Comparison of ENCODE assay signal across 8 cellular contexts in the genomic region with DNA sequence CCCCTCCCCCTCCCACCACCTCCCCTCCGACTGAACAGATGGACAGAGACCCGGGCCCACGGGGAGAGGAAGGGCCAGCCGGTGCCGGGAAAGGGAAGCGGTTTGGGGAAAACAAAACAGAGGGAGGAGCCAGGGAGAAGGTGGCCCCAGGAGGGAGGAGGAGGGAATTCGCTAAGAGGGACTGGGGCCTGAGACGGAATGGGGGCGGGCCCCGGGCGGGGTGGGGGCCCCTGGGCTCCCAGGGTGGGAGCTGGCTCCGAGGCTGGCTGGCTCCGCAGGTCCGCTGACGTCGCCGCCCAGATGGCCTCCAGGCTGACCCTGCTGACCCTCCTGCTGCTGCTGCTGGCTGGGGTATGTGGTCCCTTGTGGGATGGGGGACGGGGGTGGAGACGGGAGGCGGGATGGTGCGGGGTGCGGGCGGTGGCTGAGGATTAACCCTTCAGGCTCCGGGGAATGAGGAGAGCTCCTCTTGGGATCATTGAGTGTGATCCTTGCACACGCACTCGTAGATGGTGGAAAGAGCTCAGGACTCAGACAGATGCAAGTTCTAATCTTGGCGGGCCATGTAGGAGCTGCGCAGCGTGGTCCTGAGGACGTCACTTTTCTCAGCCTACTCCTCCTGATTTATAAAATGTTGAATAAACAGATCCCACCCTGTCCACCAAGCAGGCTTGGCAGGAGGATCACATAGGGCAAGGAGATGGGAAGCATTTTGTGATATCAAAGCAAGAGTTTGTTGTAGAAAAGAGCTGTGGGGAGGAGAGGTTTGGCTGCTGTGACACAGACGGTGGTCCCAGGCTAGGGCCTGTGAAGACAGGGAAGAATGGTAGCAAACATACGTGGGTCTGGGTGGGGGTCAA. TPM values are rescaled to one million over a fixed set of nuclear protein-coding genes. Genes with fewer than 3 reads are reported as not detected.
DNase-seq lines count a peak whose midpoint lies in the region; ATAC-seq and TF ChIP-seq lines count a peak whose summit lies in the region.

No MANE protein-coding gene starts in this region.

- intact Hi-C loops in CD14-positive monocyte (cut with micrococcal nuclease) = no loop called here
- intact Hi-C loops in left cardiac atrium (cut with DNase I) = no loop called here
- intact Hi-C loops in activated CD8-positive, alpha-beta T cell treated with anti-CD3 and anti-CD28 coated beads for 36 hours (cut with micrococcal nuclease) = no loop called here

- H3K4me3 ChIP-seq in WI38 (ENCODE audit: low read depth, low read length) (peak overlapping the region; percentile 41), parathyroid adenoma (ENCODE audit: low read depth, low read length) (peak overlapping the region; percentile 44)

- ATAC-seq in left cardiac atrium (peak; percentile 92 to 95), GM21390 (IDR thresholded peaks at IDR 0.05; ENCODE audit: unreplicated experiment) (no peak)
- ATAC-seq in activated CD8-positive, alpha-beta T cell treated with anti-CD3 and anti-CD28 coated beads for 36 hours = no peak
- no peak for ATAC-seq in stimulated activated effector memory CD8-positive, alpha-beta T cell treated with anti-CD3 and anti-CD28 coated beads, Interleukin-12 subunit alpha, Interleukin-12 subunit beta, amount 100 ng/mL, for 72 hours

- CTCF ChIA-PET in activated CD8-positive, alpha-beta T cell treated with anti-CD3 and anti-CD28 coated beads for 36 hours (lab: Charles Lee) = interaction anchor here (0.9 to 1.8 kb wide), 3 partner anchors 43 to 105 kb away, joined by 3 to 6 read pairs (median 5); no protein-coding TSS in a partner anchor

- no peak overlapping the region for H3K9ac ChIP-seq in parathyroid adenoma

- no peaks in the 10 kb centered on the region for H3K4me1 ChIP-seq in parathyroid adenoma

- no peaks in the 10 kb centered on the region for H3K36me3 ChIP-seq in parathyroid adenoma (ENCODE audit: control insufficient read depth, insufficient read depth, low read length)

- DNase-seq in CD14-positive monocyte (ENCODE audit: low spot score) (no peak), left cardiac atrium (peak; percentile 83)
- no peak for DNase-seq in activated CD8-positive, alpha-beta T cell treated with anti-CD3 and anti-CD28 coated beads for 36 hours
- no peak for DNase-seq in stimulated activated effector memory CD8-positive, alpha-beta T cell treated with anti-CD3 and anti-CD28 coated beads, Interleukin-12 subunit alpha, Interleukin-12 subunit beta, amount 100 ng/mL, for 72 hours (ENCODE audit: low spot score in 2 of 2)
- DNase-seq in activated T-cell treated with anti-CD3 and anti-CD28 coated beads, Interleukin-2, amount 50 U/mL, for 1 hour = no peak

- no peak for TF ChIP-seq CTCF in CD14-positive monocyte (IDR thresholded peaks at IDR 0.05)
- TF ChIP-seq CTCF in WI38 (IDR thresholded peaks at IDR 0.05; ENCODE audit: low read depth, low read length) = no peak
- TF ChIP-seq CTCF in parathyroid adenoma (IDR thresholded peaks at IDR 0.05) = no peak
- no peak for TF ChIP-seq CTCF in activated CD8-positive, alpha-beta T cell treated with anti-CD3 and anti-CD28 coated beads for 36 hours (IDR thresholded peaks at IDR 0.05)

- H3K79me2 ChIP-seq in parathyroid adenoma = no peaks in the 10 kb centered on the region

- peak overlapping the region; percentile 82 to 91 for H3K4me3 Mint-ChIP-seq in CD14-positive monocyte
- H3K4me3 Mint-ChIP-seq in activated CD8-positive, alpha-beta T cell treated with anti-CD3 and anti-CD28 coated beads for 36 hours = no peak overlapping the region
- H3K4me3 Mint-ChIP-seq in stimulated activated effector memory CD8-positive, alpha-beta T cell treated with anti-CD3 and anti-CD28 coated beads, Interleukin-12 subunit alpha, Interleukin-12 subunit beta, amount 100 ng/mL, for 72 hours = no peak overlapping the region

- H3K4me2 ChIP-seq in parathyroid adenoma (ENCODE audit: low read length) = peak overlapping the region; percentile 65

- no peaks in the 10 kb centered on the region for H3K9me3 Mint-ChIP-seq in CD14-positive monocyte
- H3K9me3 Mint-ChIP-seq in activated CD8-positive, alpha-beta T cell treated with anti-CD3 and anti-CD28 coated beads for 36 hours = no peaks in the 10 kb centered on the region
- H3K9me3 Mint-ChIP-seq in stimulated activated effector memory CD8-positive, alpha-beta T cell treated with anti-CD3 and anti-CD28 coated beads, Interleukin-12 subunit alpha, Interleukin-12 subunit beta, amount 100 ng/mL, for 72 hours = no peaks in the 10 kb centered on the region

- peak overlapping the region; percentile 75 for H3K27ac ChIP-seq in parathyroid adenoma

- POLR2A ChIA-PET in activated CD8-positive, alpha-beta T cell treated with anti-CD3 and anti-CD28 coated beads for 36 hours (lab: Charles Lee) = interaction anchor here (1.0 to 1.3 kb wide), 2 partner anchors 30 to 63 kb away, joined by 3 to 4 read pairs; no protein-coding TSS in a partner anchor

- no peak overlapping the region for H3K27ac Mint-ChIP-seq in CD14-positive monocyte
- H3K27ac Mint-ChIP-seq in activated CD8-positive, alpha-beta T cell treated with anti-CD3 and anti-CD28 coated beads for 36 hours = no peak overlapping the region
- no peak overlapping the region for H3K27ac Mint-ChIP-seq in stimulated activated effector memory CD8-positive, alpha-beta T cell treated with anti-CD3 and anti-CD28 coated beads, Interleukin-12 subunit alpha, Interleukin-12 subunit beta, amount 100 ng/mL, for 72 hours

- no peaks in the 10 kb centered on the region for H3K36me3 Mint-ChIP-seq in CD14-positive monocyte
- H3K36me3 Mint-ChIP-seq in activated CD8-positive, alpha-beta T cell treated with anti-CD3 and anti-CD28 coated beads for 36 hours (ENCODE audit: low read depth) = no peaks in the 10 kb centered on the region
- no peaks in the 10 kb centered on the region for H3K36me3 Mint-ChIP-seq in stimulated activated effector memory CD8-positive, alpha-beta T cell treated with anti-CD3 and anti-CD28 coated beads, Interleukin-12 subunit alpha, Interleukin-12 subunit beta, amount 100 ng/mL, for 72 hours

- H3K27me3 Mint-ChIP-seq in CD14-positive monocyte (ENCODE audit: low read depth in 3 of 3) = peaks cover 0 to 6% (median 3%) of the 10 kb centered on the region in 3 donors
- peaks cover 23% of the 10 kb centered on the region for H3K27me3 Mint-ChIP-seq in activated CD8-positive, alpha-beta T cell treated with anti-CD3 and anti-CD28 coated beads for 36 hours

- peak overlapping the region; percentile 90 for H2AFZ ChIP-seq in parathyroid adenoma

- no peaks in the 10 kb centered on the region for H3K27me3 ChIP-seq in parathyroid adenoma (ENCODE audit: control insufficient read depth, insufficient read depth, low read length)

- H3K4me1 Mint-ChIP-seq in CD14-positive monocyte = peaks cover 20% of the 10 kb centered on the region
- no peaks in the 10 kb centered on the region for H3K4me1 Mint-ChIP-seq in activated CD8-positive, alpha-beta T cell treated with anti-CD3 and anti-CD28 coated beads for 36 hours (ENCODE audit: low read depth)
- no peaks in the 10 kb centered on the region for H3K4me1 Mint-ChIP-seq in stimulated activated effector memory CD8-positive, alpha-beta T cell treated with anti-CD3 and anti-CD28 coated beads, Interleukin-12 subunit alpha, Interleukin-12 subunit beta, amount 100 ng/mL, for 72 hours

- no peaks in the 10 kb centered on the region for H3K9me3 ChIP-seq in parathyroid adenoma (ENCODE audit: control insufficient read depth, low read length)

RNA-seq across cellular contexts. Expression of a gene that starts 0.7 kb away (rescaled TPM):
- 10 to 100 TPM in 1 of 2 donors, 1 to 10 TPM in 1; 8.5 to 10.8 TPM for polyA plus RNA-seq in CD14-positive monocyte
- 100 to 1,000 TPM; 198 to 266 TPM for total RNA-seq in left cardiac atrium
- not detected for total RNA-seq in activated CD8-positive, alpha-beta T cell treated with anti-CD3 and anti-CD28 coated beads for 36 hours

RNA-seq across cellular contexts. Expression of a gene that starts 30.7 kb away (rescaled TPM):
- polyA plus RNA-seq in CD14-positive monocyte = 100 to 1,000 TPM; 268 to 284 TPM
- total RNA-seq in left cardiac atrium = 10 to 100 TPM; 28.9 to 30.0 TPM
- total RNA-seq in activated CD8-positive, alpha-beta T cell treated with anti-CD3 and anti-CD28 coated beads for 36 hours = 100 to 1,000 TPM; 148 to 159 TPM

RNA-seq across cellular contexts. Expression of a gene that starts 51.5 kb away (rescaled TPM):
- polyA plus RNA-seq in CD14-positive monocyte = under 1 TPM in 1 of 2 donors, not detected in 1; 0.36 TPM
- total RNA-seq in left cardiac atrium = 1 to 10 TPM in 1 of 2 donors, under 1 TPM in 1; 0.47 to 1.1 TPM
- under 1 TPM; 0.43 to 0.54 TPM for total RNA-seq in activated CD8-positive, alpha-beta T cell treated with anti-CD3 and anti-CD28 coated beads for 36 hours

RNA-seq across cellular contexts. Expression of a gene that starts 59.4 kb away (rescaled TPM):
- polyA plus RNA-seq in CD14-positive monocyte = 10 to 100 TPM; 12.9 to 17.9 TPM
- 1 to 10 TPM; 6.9 to 8.5 TPM for total RNA-seq in left cardiac atrium
- total RNA-seq in activated CD8-positive, alpha-beta T cell treated with anti-CD3 and anti-CD28 coated beads for 36 hours = 10 to 100 TPM; 16.2 to 16.9 TPM

Comparison
In these comparisons a context has a peak if more than half of its experiments do, and no peak if none do; other contexts are left out.
1. H3K4me3 Mint-ChIP-seq: peak in CD14-positive monocyte (2 of 2); none in activated CD8-positive, alpha-beta T cell treated with anti-CD3 and anti-CD28 coated beads for 36 hours (single experiment) and stimulated activated effector memory CD8-positive, alpha-beta T cell treated with anti-CD3 and anti-CD28 coated beads, Interleukin-12 subunit alpha, Interleukin-12 subunit beta, amount 100 ng/mL, for 72 hours (single experiment).
2. ATAC-seq: peak in left cardiac atrium (2 of 2); none in activated CD8-positive, alpha-beta T cell treated with anti-CD3 and anti-CD28 coated beads for 36 hours (single experiment), GM21390 (single experiment) and stimulated activated effector memory CD8-positive, alpha-beta T cell treated with anti-CD3 and anti-CD28 coated beads, Interleukin-12 subunit alpha, Interleukin-12 subunit beta, amount 100 ng/mL, for 72 hours (single experiment).
3. RNA of a gene that starts 0.7 kb away (total RNA-seq): 198 to 266 TPM in left cardiac atrium; not detected in activated CD8-positive, alpha-beta T cell treated with anti-CD3 and anti-CD28 coated beads for 36 hours; every median in the first group is over 100 times any median in the second.
4. RNA of a gene that starts 30.7 kb away (total RNA-seq): 148 to 159 TPM in activated CD8-positive, alpha-beta T cell treated with anti-CD3 and anti-CD28 coated beads for 36 hours; 28.9 to 30.0 TPM in left cardiac atrium; every median in the first group is over 4 times any median in the second.